In the genomic region with DNA sequence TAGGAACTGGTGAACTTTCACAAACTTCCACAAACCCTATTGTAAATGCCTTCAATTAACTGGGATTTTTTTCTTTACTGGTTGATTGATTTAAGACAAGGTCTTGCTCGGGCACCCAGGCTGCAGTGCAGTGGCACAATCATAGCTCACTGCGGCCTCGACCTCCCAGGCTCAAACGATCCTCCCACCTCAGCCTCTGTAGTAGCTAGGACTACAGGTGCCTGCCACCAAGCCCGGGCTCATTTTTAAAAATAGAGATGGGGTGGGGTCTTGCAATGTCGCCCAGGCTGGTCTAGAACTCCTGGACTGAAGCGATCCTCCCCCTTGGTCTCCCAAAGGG, we compare ENCODE assay signal across 1 cellular context.
TF ChIP-seq lines count a peak whose summit lies in the region.

No MANE protein-coding gene starts in this region.

TF ChIP-seq in GM23338, 12 proteins besides CTCF, POLR2A, EP300 and RAD21 (continued from another document):
- TF ChIP-seq ZNF114 (CRISPR knock-in tag; IDR thresholded peaks at IDR 0.05) (no peak), NANOG (IDR thresholded peaks at IDR 0.05; ENCODE audit: borderline replicate concordance) (no peak), ZNF331 (CRISPR knock-in tag; IDR thresholded peaks at IDR 0.05; ENCODE audit: low read depth) (no peak), EZH2phosphoT487 (IDR thresholded peaks at IDR 0.05; ENCODE audit: unreplicated experiment) (no peak), STAT1 (IDR thresholded peaks at IDR 0.05; ENCODE audit: unreplicated experiment) (no peak), CREB1 (CRISPR knock-in tag; IDR thresholded peaks at IDR 0.05; ENCODE audit: low read depth) (no peak), JUNB (IDR thresholded peaks at IDR 0.05; ENCODE audit: unreplicated experiment) (no peak), EZH2 (IDR thresholded peaks at IDR 0.05; ENCODE audit: low read depth, unreplicated experiment) (no peak)
- TF ChIP-seq, protein P1, sequence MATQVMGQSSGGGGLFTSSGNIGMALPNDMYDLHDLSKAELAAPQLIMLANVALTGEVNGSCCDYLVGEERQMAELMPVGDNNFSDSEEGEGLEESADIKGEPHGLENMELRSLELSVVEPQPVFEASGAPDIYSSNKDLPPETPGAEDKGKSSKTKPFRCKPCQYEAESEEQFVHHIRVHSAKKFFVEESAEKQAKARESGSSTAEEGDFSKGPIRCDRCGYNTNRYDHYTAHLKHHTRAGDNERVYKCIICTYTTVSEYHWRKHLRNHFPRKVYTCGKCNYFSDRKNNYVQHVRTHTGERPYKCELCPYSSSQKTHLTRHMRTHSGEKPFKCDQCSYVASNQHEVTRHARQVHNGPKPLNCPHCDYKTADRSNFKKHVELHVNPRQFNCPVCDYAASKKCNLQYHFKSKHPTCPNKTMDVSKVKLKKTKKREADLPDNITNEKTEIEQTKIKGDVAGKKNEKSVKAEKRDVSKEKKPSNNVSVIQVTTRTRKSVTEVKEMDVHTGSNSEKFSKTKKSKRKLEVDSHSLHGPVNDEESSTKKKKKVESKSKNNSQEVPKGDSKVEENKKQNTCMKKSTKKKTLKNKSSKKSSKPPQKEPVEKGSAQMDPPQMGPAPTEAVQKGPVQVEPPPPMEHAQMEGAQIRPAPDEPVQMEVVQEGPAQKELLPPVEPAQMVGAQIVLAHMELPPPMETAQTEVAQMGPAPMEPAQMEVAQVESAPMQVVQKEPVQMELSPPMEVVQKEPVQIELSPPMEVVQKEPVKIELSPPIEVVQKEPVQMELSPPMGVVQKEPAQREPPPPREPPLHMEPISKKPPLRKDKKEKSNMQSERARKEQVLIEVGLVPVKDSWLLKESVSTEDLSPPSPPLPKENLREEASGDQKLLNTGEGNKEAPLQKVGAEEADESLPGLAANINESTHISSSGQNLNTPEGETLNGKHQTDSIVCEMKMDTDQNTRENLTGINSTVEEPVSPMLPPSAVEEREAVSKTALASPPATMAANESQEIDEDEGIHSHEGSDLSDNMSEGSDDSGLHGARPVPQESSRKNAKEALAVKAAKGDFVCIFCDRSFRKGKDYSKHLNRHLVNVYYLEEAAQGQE (IDR thresholded peaks at IDR 0.05; ENCODE audit: unreplicated experiment) = no peak
- TF ChIP-seq, protein P2, sequence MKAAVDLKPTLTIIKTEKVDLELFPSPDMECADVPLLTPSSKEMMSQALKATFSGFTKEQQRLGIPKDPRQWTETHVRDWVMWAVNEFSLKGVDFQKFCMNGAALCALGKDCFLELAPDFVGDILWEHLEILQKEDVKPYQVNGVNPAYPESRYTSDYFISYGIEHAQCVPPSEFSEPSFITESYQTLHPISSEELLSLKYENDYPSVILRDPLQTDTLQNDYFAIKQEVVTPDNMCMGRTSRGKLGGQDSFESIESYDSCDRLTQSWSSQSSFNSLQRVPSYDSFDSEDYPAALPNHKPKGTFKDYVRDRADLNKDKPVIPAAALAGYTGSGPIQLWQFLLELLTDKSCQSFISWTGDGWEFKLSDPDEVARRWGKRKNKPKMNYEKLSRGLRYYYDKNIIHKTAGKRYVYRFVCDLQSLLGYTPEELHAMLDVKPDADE (IDR thresholded peaks at IDR 0.05) = no peak
